ENCODE assay signal across 8 cellular contexts in genomic region chr2:202375611-202376408, GRCh38. TPM values are rescaled to one million over a fixed set of nuclear protein-coding genes. Genes with fewer than 3 reads are reported as not detected.
A peak's percentile ranks its signal among the peaks of the same experiment; 100 is the strongest.
DNase-seq lines count a peak whose midpoint lies in the region; ATAC-seq and TF ChIP-seq lines count a peak whose summit lies in the region.

TSS of gene BMPR2 (plus strand) at chr2:202376327. CDS start at chr2:202377475, 1,148 bp downstream.

- TF ChIP-seq CTCF in HFF-Myc (IDR thresholded peaks at IDR 0.05; ENCODE audit: low read depth, low read length, missing control alignments) = no peak
- no peak for TF ChIP-seq CTCF in omental fat pad (IDR thresholded peaks at IDR 0.05)

- H3K9me3 ChIP-seq in SK-N-MC (ENCODE audit: low read depth, low read length) = no peaks in the 10 kb centered on the region

- H3K27ac ChIP-seq in SK-N-MC (peak within 1 kb of the TSS; percentile 92), temporal lobe (ENCODE audit: low read depth, low read length) (peak within 1 kb of the TSS; percentile 84)

- H3K9me3 Mint-ChIP-seq in activated naive CD4-positive, alpha-beta T cell treated with anti-CD3 and anti-CD28 coated beads, Interleukin-2, amount 50 U/mL, for 72 hours = no peaks in the 10 kb centered on the region

- peak within 1 kb of the TSS; percentile 91 for H3K9ac ChIP-seq in SK-N-MC (ENCODE audit: insufficient read length)

- H3K27ac Mint-ChIP-seq in activated naive CD4-positive, alpha-beta T cell treated with anti-CD3 and anti-CD28 coated beads, Interleukin-2, amount 50 U/mL, for 72 hours = peak within 1 kb of the TSS; percentile 90 to 98

- H3K4me3 ChIP-seq in HFF-Myc (replicated peaks; ENCODE audit: low read depth, low read length) (peak within 1 kb of the TSS; percentile 91), SK-N-MC (peak within 1 kb of the TSS; percentile 83)

- ATAC-seq in activated naive CD4-positive, alpha-beta T cell treated with anti-CD3 and anti-CD28 coated beads, Interleukin-2, amount 50 U/mL, for 72 hours = peak; percentile 85 to 89
- peak; percentile 91 for ATAC-seq in omental fat pad (ENCODE audit: low FRiP score)

- peak; percentile 60 for DNase-seq in GM04503 (ENCODE audit: low read depth)
- DNase-seq in HFF-Myc (ENCODE audit: extremely low read depth, low read depth) = peak; percentile 78
- peak; percentile 87 for DNase-seq in NAMALWA (ENCODE audit: low spot score)
- DNase-seq in SK-N-MC (ENCODE audit: low read depth, low spot score) = no peak
- peak; percentile 89 to 90 for DNase-seq in activated naive CD4-positive, alpha-beta T cell treated with anti-CD3 and anti-CD28 coated beads, Interleukin-2, amount 50 U/mL, for 72 hours (ENCODE audit: low spot score in 2 of 2)
- DNase-seq in glomerular visceral epithelial cell (ENCODE audit: extremely low spot score) = peak; percentile 97
- DNase-seq in omental fat pad (ENCODE audit: low spot score) = peak; percentile 43

- H3K36me3 ChIP-seq in SK-N-MC (ENCODE audit: insufficient read depth, low read length) = no peaks in the 10 kb centered on the region

- H3K36me3 Mint-ChIP-seq in activated naive CD4-positive, alpha-beta T cell treated with anti-CD3 and anti-CD28 coated beads, Interleukin-2, amount 50 U/mL, for 72 hours = peaks cover 13 to 15% of the 10 kb centered on the region in 2 donors

RNA-seq across cellular contexts. Expression of gene BMPR2, which starts in this region (rescaled TPM):
- 1 to 10 TPM; 5.1 to 8.0 TPM for total RNA-seq in activated naive CD4-positive, alpha-beta T cell treated with anti-CD3 and anti-CD28 coated beads, Interleukin-2, amount 50 U/mL, for 72 hours
- total RNA-seq in omental fat pad = 100 to 1,000 TPM in 1 of 4 donors, 10 to 100 TPM in 3; 53.4 to 102 (median 79.5) TPM
- 91.7 TPM for total RNA-seq in temporal lobe

Comparison
In these comparisons a context has a peak if more than half of its experiments do, and no peak if none do; other contexts are left out.
1. RNA of gene BMPR2 (total RNA-seq): 53.4 to 102 TPM in omental fat pad and 91.7 TPM in temporal lobe (single experiment); 5.1 to 8.0 TPM in activated naive CD4-positive, alpha-beta T cell treated with anti-CD3 and anti-CD28 coated beads, Interleukin-2, amount 50 U/mL, for 72 hours; every median in the first group is over 4 times any median in the second.